Comparison of ENCODE assay signal across 19 cellular contexts in genomic region chr14:71595441-71595840, GRCh38.
DNase-seq lines count a peak whose midpoint lies in the region; ATAC-seq and TF ChIP-seq lines count a peak whose summit lies in the region.
"Had no signal": no experiment of that assay in that cellular context is flagged by ENCODE, and none has a peak within 500 bp of the region (broad histone marks: within the 10 kb centered on the region; RNA-seq: fewer than 3 reads in every experiment).

No MANE protein-coding gene starts in this region.

- peaks cover 26% of the 10 kb centered on the region for H3K36me3 Mint-ChIP-seq in activated CD8-positive, alpha-beta T cell treated with anti-CD3 and anti-CD28 coated beads for 36 hours (ENCODE audit: low read depth)
- peaks cover 8 to 40% (median 23%) of the 10 kb centered on the region in 5 donors for H3K36me3 Mint-ChIP-seq in naive thymus-derived CD4-positive, alpha-beta T cell

- no peak overlapping the region for H3K27ac ChIP-seq in naive thymus-derived CD4-positive, alpha-beta T cell (ENCODE audit: low read depth, low read length)
- H3K27ac ChIP-seq: body of pancreas, spleen had no signal

- H3K27ac Mint-ChIP-seq in activated CD8-positive, alpha-beta T cell treated with anti-CD3 and anti-CD28 coated beads for 36 hours, result peak overlapping the region; percentile 22
- peak overlapping the region in 7 of 9 donors; percentile 16 to 62 (median 44) for H3K27ac Mint-ChIP-seq in naive thymus-derived CD4-positive, alpha-beta T cell
- H3K27ac Mint-ChIP-seq: B cell, endodermal cell had no signal

- H3K4me3 Mint-ChIP-seq in activated CD8-positive, alpha-beta T cell treated with anti-CD3 and anti-CD28 coated beads for 36 hours, result no peak overlapping the region
- peak overlapping the region in 6 of 10 donors; percentile 4 to 74 (median 19) for H3K4me3 Mint-ChIP-seq in naive thymus-derived CD4-positive, alpha-beta T cell
- H3K4me3 Mint-ChIP-seq: B cell, endodermal cell had no signal

- peaks cover 66% of the 10 kb centered on the region for H3K4me1 Mint-ChIP-seq in activated CD8-positive, alpha-beta T cell treated with anti-CD3 and anti-CD28 coated beads for 36 hours (ENCODE audit: low read depth)
- peaks cover 33 to 81% (median 60%) of the 10 kb centered on the region in 7 donors for H3K4me1 Mint-ChIP-seq in naive thymus-derived CD4-positive, alpha-beta T cell

- no peak overlapping the region for H3K4me3 ChIP-seq in HFF-Myc (replicated peaks; ENCODE audit: low read depth, low read length)
- no peak overlapping the region for H3K4me3 ChIP-seq in naive thymus-derived CD4-positive, alpha-beta T cell (ENCODE audit: low read length)
- H3K4me3 ChIP-seq: body of pancreas, spleen had no signal

- CTCF ChIA-PET in activated CD8-positive, alpha-beta T cell treated with anti-CD3 and anti-CD28 coated beads for 36 hours (lab: Charles Lee), result interaction anchor here (1.3 kb wide), 1 partner anchor 97 kb away, joined by 3 read pairs; no protein-coding TSS in a partner anchor
- CTCF ChIA-PET in naive thymus-derived CD4-positive, alpha-beta T cell (lab: Charles Lee), result no interaction called here

- DNase-seq in NCI-H82 (lab: John Stamatoyannopoulos, UW) (peak; percentile 47), NCI-H82 treated with DMSO at 0.1 percent for 48 hours (lab: John Stamatoyannopoulos, UW; ENCODE audit: unreplicated experiment) (no peak), HFF-Myc (ENCODE audit: extremely low read depth, low read depth) (peak; percentile 52), SHP77 treated with DMSO at 0.1 percent for 48 hours (lab: John Stamatoyannopoulos, UW) (no peak), SIG-M5 (lab: John Stamatoyannopoulos, UW) (no peak)
- no peak for DNase-seq in activated CD8-positive, alpha-beta T cell treated with anti-CD3 and anti-CD28 coated beads for 36 hours
- no peak for DNase-seq in naive thymus-derived CD4-positive, alpha-beta T cell
- DNase-seq: 8988T; activated naive CD4-positive, alpha-beta T cell treated with anti-CD3 and anti-CD28 coated beads, Interleukin-2, amount 50 U/mL, for 16 hours; body of pancreas; endodermal cell; NCI-H1417; spleen; stimulated activated CD4-positive, alpha-beta T cell treated with anti-CD3 and anti-CD28 coated beads, Interleukin-4, amount 100 ng/mL, for 4 hours had no signal

- TF ChIP-seq CTCF in HFF-Myc (IDR thresholded peaks at IDR 0.05; ENCODE audit: low read depth, low read length, missing control alignments), result no peak
- no peak for TF ChIP-seq CTCF in activated CD8-positive, alpha-beta T cell treated with anti-CD3 and anti-CD28 coated beads for 36 hours (IDR thresholded peaks at IDR 0.05)

- ATAC-seq in activated CD8-positive, alpha-beta T cell treated with anti-CD3 and anti-CD28 coated beads for 36 hours, result no peak
- ATAC-seq in naive thymus-derived CD4-positive, alpha-beta T cell, result no peak
- ATAC-seq in HG03521 (IDR thresholded peaks at IDR 0.05; ENCODE audit: unreplicated experiment), result no peak
- ATAC-seq: body of pancreas, HCT116, left lobe of liver had no signal

- H3K9me3 Mint-ChIP-seq in activated CD8-positive, alpha-beta T cell treated with anti-CD3 and anti-CD28 coated beads for 36 hours, result peaks cover 7% of the 10 kb centered on the region
- H3K9me3 Mint-ChIP-seq in naive thymus-derived CD4-positive, alpha-beta T cell, result peaks cover under 1 to 10% (median 6%) of the 10 kb centered on the region in 11 donors

- no peaks in the 10 kb centered on the region for H3K27me3 Mint-ChIP-seq in activated CD8-positive, alpha-beta T cell treated with anti-CD3 and anti-CD28 coated beads for 36 hours
- H3K27me3 Mint-ChIP-seq in naive thymus-derived CD4-positive, alpha-beta T cell, result no peaks in the 10 kb centered on the region
- H3K27me3 Mint-ChIP-seq: B cell had no signal

- intact Hi-C loops in activated CD8-positive, alpha-beta T cell treated with anti-CD3 and anti-CD28 coated beads for 36 hours (cut with micrococcal nuclease), result no loop called here
- intact Hi-C loops in naive thymus-derived CD4-positive, alpha-beta T cell (cut with micrococcal nuclease), result loop anchor here in 1 of 2 donors (2.0 kb wide), 1 partner anchor 41 kb away; no protein-coding TSS in a partner anchor

- peaks cover 0 to 5% (median 0%) of the 10 kb centered on the region in 3 experiments for H3K9me3 ChIP-seq in naive thymus-derived CD4-positive, alpha-beta T cell (ENCODE audit: control insufficient read depth in 2 of 3, low read length in 3 of 3)
- H3K9me3 ChIP-seq: body of pancreas, neutrophil had no signal

- POLR2A ChIA-PET in activated CD8-positive, alpha-beta T cell treated with anti-CD3 and anti-CD28 coated beads for 36 hours (lab: Charles Lee), result interaction anchor here (1.1 kb wide), 1 partner anchor 13 kb away, joined by 4 read pairs; no protein-coding TSS in a partner anchor
- POLR2A ChIA-PET in naive thymus-derived CD4-positive, alpha-beta T cell (lab: Charles Lee), result no interaction called here

- H3K36me3 ChIP-seq in naive thymus-derived CD4-positive, alpha-beta T cell (ENCODE audit: control insufficient read depth in 2 of 3, insufficient read depth in 3 of 3, low read length in 3 of 3), result no peaks in the 10 kb centered on the region
- H3K36me3 ChIP-seq: neutrophil had no signal

- peaks cover 11 to 18% of the 10 kb centered on the region in 2 donors for H3K4me1 ChIP-seq in naive thymus-derived CD4-positive, alpha-beta T cell (ENCODE audit: control insufficient read depth in 2 of 2, insufficient read depth in 2 of 2, low read length in 2 of 2)

- no peaks in the 10 kb centered on the region for H3K27me3 ChIP-seq in naive thymus-derived CD4-positive, alpha-beta T cell (ENCODE audit: control insufficient read depth in 2 of 2, insufficient read depth in 2 of 2, low read length in 2 of 2)
- H3K27me3 ChIP-seq: body of pancreas, neutrophil, spleen had no signal

Comparison
In these comparisons a context has a peak if more than half of its experiments do, and no peak if none do; other contexts are left out.
1. DNase-seq: peak in NCI-H82 (single experiment) and HFF-Myc (single experiment); none in NCI-H82 treated with DMSO at 0.1 percent for 48 hours (single experiment), activated CD8-positive, alpha-beta T cell treated with anti-CD3 and anti-CD28 coated beads for 36 hours (single experiment), naive thymus-derived CD4-positive, alpha-beta T cell (0 of 9), SHP77 treated with DMSO at 0.1 percent for 48 hours (single experiment) and SIG-M5 (single experiment).